Comparison of ENCODE assay signal across 24 cellular contexts in genomic region chr1:121566346-121566745, GRCh38.
"Had no signal": no experiment of that assay in that cellular context is flagged by ENCODE, and none has a peak within 500 bp of the region (broad histone marks: within the 10 kb centered on the region; RNA-seq: fewer than 3 reads in every experiment).

No MANE protein-coding gene starts in this region.

- FAIRE-seq: HepG2, RCC 7860 had no signal

- DNase-seq: IMR-90, Karpas-422, KG1, MV-4-11, NCI-H1048, NCI-H1105, NCI-H1417, NCI-H1436 treated with DMSO at 0.1 percent for 48 hours, NCI-H1694, NCI-H187 treated with DMSO at 0.1 percent for 48 hours, NCI-H2029 treated with DMSO at 0.1 percent for 48 hours, NCI-H226, NCI-H446, NCI-H510A, NCI-H524 treated with DMSO at 0.1 percent for 48 hours, NCI-H69, NCI-H774, Right ventricle myocardium superior, RPMI8226, SIG-M5, SK-N-SH, SW 1271 had no signal

- H3K9me3 ChIP-seq: SK-N-SH had no signal
